Comparison of ENCODE assay signal across 1 cellular context in the genomic region with DNA sequence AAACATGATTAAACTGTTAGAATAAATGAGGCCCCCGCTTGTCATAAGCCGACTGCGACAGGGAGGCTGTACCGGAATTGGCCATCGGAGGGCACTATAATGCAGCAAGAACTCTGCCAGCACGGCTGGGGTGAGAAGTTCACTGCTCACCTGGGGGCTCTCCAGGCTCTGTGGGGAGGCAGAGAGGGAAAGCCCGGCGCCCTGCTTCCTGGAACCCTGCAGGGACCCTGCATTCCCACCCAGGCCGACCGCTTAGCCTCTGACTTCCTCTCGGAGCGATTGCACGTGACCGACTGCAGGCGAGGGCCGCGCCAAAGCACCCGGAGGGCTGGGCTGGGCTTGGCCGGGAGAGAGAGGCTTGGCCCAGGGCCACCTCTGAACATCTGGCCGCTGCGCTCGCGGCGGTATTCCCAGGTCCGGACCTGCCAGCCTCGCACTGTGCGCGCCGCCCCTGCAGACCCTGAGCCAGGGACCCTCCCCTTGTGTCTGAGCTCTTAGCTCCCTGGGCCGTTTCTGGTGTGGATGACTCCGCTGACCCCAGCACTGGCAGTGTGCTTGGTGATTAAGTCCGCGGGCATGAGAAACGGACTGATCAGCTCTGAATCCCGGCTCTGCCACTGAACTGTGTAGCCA.
TF ChIP-seq lines count a peak whose summit lies in the region.

No MANE protein-coding gene starts in this region.

TF ChIP-seq in K562, 482 proteins besides CTCF, POLR2A, EP300 and RAD21 (continued from another document):
- TF ChIP-seq CHD4 (IDR thresholded peaks at IDR 0.05; ENCODE audit: insufficient read depth, insufficient replicate concordance, low read depth, low read length, poor library complexity, severe bottlenecking), result peak; percentile 22
- TF ChIP-seq, protein P1, sequence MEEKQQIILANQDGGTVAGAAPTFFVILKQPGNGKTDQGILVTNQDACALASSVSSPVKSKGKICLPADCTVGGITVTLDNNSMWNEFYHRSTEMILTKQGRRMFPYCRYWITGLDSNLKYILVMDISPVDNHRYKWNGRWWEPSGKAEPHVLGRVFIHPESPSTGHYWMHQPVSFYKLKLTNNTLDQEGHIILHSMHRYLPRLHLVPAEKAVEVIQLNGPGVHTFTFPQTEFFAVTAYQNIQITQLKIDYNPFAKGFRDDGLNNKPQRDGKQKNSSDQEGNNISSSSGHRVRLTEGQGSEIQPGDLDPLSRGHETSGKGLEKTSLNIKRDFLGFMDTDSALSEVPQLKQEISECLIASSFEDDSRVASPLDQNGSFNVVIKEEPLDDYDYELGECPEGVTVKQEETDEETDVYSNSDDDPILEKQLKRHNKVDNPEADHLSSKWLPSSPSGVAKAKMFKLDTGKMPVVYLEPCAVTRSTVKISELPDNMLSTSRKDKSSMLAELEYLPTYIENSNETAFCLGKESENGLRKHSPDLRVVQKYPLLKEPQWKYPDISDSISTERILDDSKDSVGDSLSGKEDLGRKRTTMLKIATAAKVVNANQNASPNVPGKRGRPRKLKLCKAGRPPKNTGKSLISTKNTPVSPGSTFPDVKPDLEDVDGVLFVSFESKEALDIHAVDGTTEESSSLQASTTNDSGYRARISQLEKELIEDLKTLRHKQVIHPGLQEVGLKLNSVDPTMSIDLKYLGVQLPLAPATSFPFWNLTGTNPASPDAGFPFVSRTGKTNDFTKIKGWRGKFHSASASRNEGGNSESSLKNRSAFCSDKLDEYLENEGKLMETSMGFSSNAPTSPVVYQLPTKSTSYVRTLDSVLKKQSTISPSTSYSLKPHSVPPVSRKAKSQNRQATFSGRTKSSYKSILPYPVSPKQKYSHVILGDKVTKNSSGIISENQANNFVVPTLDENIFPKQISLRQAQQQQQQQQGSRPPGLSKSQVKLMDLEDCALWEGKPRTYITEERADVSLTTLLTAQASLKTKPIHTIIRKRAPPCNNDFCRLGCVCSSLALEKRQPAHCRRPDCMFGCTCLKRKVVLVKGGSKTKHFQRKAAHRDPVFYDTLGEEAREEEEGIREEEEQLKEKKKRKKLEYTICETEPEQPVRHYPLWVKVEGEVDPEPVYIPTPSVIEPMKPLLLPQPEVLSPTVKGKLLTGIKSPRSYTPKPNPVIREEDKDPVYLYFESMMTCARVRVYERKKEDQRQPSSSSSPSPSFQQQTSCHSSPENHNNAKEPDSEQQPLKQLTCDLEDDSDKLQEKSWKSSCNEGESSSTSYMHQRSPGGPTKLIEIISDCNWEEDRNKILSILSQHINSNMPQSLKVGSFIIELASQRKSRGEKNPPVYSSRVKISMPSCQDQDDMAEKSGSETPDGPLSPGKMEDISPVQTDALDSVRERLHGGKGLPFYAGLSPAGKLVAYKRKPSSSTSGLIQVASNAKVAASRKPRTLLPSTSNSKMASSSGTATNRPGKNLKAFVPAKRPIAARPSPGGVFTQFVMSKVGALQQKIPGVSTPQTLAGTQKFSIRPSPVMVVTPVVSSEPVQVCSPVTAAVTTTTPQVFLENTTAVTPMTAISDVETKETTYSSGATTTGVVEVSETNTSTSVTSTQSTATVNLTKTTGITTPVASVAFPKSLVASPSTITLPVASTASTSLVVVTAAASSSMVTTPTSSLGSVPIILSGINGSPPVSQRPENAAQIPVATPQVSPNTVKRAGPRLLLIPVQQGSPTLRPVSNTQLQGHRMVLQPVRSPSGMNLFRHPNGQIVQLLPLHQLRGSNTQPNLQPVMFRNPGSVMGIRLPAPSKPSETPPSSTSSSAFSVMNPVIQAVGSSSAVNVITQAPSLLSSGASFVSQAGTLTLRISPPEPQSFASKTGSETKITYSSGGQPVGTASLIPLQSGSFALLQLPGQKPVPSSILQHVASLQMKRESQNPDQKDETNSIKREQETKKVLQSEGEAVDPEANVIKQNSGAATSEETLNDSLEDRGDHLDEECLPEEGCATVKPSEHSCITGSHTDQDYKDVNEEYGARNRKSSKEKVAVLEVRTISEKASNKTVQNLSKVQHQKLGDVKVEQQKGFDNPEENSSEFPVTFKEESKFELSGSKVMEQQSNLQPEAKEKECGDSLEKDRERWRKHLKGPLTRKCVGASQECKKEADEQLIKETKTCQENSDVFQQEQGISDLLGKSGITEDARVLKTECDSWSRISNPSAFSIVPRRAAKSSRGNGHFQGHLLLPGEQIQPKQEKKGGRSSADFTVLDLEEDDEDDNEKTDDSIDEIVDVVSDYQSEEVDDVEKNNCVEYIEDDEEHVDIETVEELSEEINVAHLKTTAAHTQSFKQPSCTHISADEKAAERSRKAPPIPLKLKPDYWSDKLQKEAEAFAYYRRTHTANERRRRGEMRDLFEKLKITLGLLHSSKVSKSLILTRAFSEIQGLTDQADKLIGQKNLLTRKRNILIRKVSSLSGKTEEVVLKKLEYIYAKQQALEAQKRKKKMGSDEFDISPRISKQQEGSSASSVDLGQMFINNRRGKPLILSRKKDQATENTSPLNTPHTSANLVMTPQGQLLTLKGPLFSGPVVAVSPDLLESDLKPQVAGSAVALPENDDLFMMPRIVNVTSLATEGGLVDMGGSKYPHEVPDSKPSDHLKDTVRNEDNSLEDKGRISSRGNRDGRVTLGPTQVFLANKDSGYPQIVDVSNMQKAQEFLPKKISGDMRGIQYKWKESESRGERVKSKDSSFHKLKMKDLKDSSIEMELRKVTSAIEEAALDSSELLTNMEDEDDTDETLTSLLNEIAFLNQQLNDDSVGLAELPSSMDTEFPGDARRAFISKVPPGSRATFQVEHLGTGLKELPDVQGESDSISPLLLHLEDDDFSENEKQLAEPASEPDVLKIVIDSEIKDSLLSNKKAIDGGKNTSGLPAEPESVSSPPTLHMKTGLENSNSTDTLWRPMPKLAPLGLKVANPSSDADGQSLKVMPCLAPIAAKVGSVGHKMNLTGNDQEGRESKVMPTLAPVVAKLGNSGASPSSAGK (IDR thresholded peaks at IDR 0.05), result peak; percentile 80
- TF ChIP-seq, protein P2, sequence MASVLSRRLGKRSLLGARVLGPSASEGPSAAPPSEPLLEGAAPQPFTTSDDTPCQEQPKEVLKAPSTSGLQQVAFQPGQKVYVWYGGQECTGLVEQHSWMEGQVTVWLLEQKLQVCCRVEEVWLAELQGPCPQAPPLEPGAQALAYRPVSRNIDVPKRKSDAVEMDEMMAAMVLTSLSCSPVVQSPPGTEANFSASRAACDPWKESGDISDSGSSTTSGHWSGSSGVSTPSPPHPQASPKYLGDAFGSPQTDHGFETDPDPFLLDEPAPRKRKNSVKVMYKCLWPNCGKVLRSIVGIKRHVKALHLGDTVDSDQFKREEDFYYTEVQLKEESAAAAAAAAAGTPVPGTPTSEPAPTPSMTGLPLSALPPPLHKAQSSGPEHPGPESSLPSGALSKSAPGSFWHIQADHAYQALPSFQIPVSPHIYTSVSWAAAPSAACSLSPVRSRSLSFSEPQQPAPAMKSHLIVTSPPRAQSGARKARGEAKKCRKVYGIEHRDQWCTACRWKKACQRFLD (CRISPR knock-in tag; IDR thresholded peaks at IDR 0.05), result no peak
- peak; percentile 64; the same call in 1 of the 2 replicates for TF ChIP-seq ZNF134 (CRISPR knock-in tag; conservative IDR thresholded peaks at IDR 0.05)
- TF ChIP-seq L3MBTL2 (IDR thresholded peaks at IDR 0.05), result peak; percentile 92
- TF ChIP-seq ZNF436 (CRISPR knock-in tag; IDR thresholded peaks at IDR 0.05), result no peak
- TF ChIP-seq CBFA2T3 (IDR thresholded peaks at IDR 0.05), result 0 out of 2 replicates have a peak, but pooled peaks have one; percentile 2
- TF ChIP-seq, protein P3, sequence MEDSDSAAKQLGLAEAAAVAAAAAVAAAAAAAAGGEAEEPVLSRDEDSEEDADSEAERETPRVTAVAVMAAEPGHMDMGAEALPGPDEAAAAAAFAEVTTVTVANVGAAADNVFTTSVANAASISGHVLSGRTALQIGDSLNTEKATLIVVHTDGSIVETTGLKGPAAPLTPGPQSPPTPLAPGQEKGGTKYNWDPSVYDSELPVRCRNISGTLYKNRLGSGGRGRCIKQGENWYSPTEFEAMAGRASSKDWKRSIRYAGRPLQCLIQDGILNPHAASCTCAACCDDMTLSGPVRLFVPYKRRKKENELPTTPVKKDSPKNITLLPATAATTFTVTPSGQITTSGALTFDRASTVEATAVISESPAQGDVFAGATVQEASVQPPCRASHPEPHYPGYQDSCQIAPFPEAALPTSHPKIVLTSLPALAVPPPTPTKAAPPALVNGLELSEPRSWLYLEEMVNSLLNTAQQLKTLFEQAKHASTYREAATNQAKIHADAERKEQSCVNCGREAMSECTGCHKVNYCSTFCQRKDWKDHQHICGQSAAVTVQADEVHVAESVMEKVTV (CRISPR knock-in tag; IDR thresholded peaks at IDR 0.05), result no peak
- TF ChIP-seq ATF7 (IDR thresholded peaks at IDR 0.05), result 0 out of 2 replicates have a peak, but pooled peaks have one; percentile 15
- TF ChIP-seq ZNF3 (CRISPR knock-in tag; IDR thresholded peaks at IDR 0.05), result no peak
- TF ChIP-seq, protein P4, sequence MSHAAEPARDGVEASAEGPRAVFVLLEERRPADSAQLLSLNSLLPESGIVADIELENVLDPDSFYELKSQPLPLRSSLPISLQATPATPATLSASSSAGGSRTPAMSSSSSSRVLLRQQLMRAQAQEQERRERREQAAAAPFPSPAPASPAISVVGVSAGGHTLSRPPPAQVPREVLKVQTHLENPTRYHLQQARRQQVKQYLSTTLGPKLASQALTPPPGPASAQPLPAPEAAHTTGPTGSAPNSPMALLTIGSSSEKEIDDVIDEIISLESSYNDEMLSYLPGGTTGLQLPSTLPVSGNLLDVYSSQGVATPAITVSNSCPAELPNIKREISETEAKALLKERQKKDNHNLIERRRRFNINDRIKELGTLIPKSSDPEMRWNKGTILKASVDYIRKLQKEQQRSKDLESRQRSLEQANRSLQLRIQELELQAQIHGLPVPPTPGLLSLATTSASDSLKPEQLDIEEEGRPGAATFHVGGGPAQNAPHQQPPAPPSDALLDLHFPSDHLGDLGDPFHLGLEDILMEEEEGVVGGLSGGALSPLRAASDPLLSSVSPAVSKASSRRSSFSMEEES (CRISPR knock-in tag; IDR thresholded peaks at IDR 0.05), result peak; percentile 44
- TF ChIP-seq, protein P5, sequence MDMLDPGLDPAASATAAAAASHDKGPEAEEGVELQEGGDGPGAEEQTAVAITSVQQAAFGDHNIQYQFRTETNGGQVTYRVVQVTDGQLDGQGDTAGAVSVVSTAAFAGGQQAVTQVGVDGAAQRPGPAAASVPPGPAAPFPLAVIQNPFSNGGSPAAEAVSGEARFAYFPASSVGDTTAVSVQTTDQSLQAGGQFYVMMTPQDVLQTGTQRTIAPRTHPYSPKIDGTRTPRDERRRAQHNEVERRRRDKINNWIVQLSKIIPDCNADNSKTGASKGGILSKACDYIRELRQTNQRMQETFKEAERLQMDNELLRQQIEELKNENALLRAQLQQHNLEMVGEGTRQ (CRISPR knock-in tag; IDR thresholded peaks at IDR 0.05), result peak; percentile 54
- 0 out of 4 replicates have a peak, but pooled peaks of 1 of the 2 experiments have one; percentile 18 for TF ChIP-seq NRF1 (conservative IDR thresholded peaks at IDR 0.05 in 1 of 2, IDR thresholded peaks at IDR 0.05 in 1 of 2)
- TF ChIP-seq, protein P6, sequence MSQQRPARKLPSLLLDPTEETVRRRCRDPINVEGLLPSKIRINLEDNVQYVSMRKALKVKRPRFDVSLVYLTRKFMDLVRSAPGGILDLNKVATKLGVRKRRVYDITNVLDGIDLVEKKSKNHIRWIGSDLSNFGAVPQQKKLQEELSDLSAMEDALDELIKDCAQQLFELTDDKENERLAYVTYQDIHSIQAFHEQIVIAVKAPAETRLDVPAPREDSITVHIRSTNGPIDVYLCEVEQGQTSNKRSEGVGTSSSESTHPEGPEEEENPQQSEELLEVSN (IDR thresholded peaks at IDR 0.05; ENCODE audit: borderline replicate concordance in 1 of 2, extremely low read depth in 1 of 2, insufficient read depth in 1 of 2, insufficient read length in 1 of 2, low read depth in 1 of 2, low read length in 1 of 2, poor library complexity in 1 of 2, severe bottlenecking in 1 of 2), result peak; percentile 29 to 75
- TF ChIP-seq, protein P7, sequence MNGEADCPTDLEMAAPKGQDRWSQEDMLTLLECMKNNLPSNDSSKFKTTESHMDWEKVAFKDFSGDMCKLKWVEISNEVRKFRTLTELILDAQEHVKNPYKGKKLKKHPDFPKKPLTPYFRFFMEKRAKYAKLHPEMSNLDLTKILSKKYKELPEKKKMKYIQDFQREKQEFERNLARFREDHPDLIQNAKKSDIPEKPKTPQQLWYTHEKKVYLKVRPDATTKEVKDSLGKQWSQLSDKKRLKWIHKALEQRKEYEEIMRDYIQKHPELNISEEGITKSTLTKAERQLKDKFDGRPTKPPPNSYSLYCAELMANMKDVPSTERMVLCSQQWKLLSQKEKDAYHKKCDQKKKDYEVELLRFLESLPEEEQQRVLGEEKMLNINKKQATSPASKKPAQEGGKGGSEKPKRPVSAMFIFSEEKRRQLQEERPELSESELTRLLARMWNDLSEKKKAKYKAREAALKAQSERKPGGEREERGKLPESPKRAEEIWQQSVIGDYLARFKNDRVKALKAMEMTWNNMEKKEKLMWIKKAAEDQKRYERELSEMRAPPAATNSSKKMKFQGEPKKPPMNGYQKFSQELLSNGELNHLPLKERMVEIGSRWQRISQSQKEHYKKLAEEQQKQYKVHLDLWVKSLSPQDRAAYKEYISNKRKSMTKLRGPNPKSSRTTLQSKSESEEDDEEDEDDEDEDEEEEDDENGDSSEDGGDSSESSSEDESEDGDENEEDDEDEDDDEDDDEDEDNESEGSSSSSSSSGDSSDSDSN (IDR thresholded peaks at IDR 0.05; ENCODE audit: borderline replicate concordance in 1 of 2, low read depth in 2 of 2, low read length in 2 of 2), result 0 out of 4 replicates have a peak, but pooled peaks of 1 of the 2 experiments have one; percentile 19
- TF ChIP-seq SMC3 (conservative IDR thresholded peaks at IDR 0.05; ENCODE audit: insufficient read depth, low read depth, low read length), result 0 out of 2 replicates have a peak, but pooled peaks have one; percentile 15
- TF ChIP-seq, protein P8, sequence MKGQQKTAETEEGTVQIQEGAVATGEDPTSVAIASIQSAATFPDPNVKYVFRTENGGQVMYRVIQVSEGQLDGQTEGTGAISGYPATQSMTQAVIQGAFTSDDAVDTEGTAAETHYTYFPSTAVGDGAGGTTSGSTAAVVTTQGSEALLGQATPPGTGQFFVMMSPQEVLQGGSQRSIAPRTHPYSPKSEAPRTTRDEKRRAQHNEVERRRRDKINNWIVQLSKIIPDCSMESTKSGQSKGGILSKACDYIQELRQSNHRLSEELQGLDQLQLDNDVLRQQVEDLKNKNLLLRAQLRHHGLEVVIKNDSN (CRISPR knock-in tag; IDR thresholded peaks at IDR 0.05), result peak; percentile 46
- TF ChIP-seq MAZ (CRISPR knock-in tag; conservative IDR thresholded peaks at IDR 0.05 in 1 of 2, IDR thresholded peaks at IDR 0.05 in 1 of 2), result peak in 1 of 2 experiments; percentile 46; a peak in 1 of 4 replicates
- TF ChIP-seq RAD51 (IDR thresholded peaks at IDR 0.05; ENCODE audit: borderline replicate concordance, low read depth), result peak; percentile 54; the same call in 1 of the 2 replicates
- no peak for TF ChIP-seq ZNF589 (CRISPR knock-in tag; IDR thresholded peaks at IDR 0.05; ENCODE audit: low read depth)
- TF ChIP-seq MTA2 (IDR thresholded peaks at IDR 0.05; ENCODE audit: low read depth), result no peak
- TF ChIP-seq NFIC (IDR thresholded peaks at IDR 0.05), result peak; percentile 74
- 0 out of 2 replicates have a peak, but pooled peaks have one; percentile 21 for TF ChIP-seq CXXC5 (CRISPR knock-in tag; IDR thresholded peaks at IDR 0.05)
- no peak for TF ChIP-seq MCM5 (IDR thresholded peaks at IDR 0.05; ENCODE audit: low read depth)
- TF ChIP-seq SIRT6 (IDR thresholded peaks at IDR 0.05; ENCODE audit: low read depth, low read length), result no peak
- peak; percentile 88 for TF ChIP-seq BHLHE40 (IDR thresholded peaks at IDR 0.05; ENCODE audit: low read length)
